ENCODE assay signal across 16 cellular contexts in the genomic region with DNA sequence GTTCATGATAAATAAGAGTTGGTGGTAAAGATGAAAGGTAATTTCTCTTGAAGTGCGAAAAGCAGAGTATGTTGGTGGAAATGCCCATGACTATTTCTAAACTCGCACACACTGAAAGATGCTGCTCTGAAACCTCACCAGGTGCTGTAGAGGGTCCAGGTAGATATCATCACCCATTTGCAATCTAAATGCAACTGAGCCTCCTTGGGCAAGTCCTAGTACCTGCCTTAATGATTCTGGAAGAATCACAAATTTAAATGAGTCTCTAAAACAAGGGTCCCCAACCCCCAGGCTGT. TPM values are rescaled to one million over a fixed set of nuclear protein-coding genes. Genes with fewer than 3 reads are reported as not detected.
A peak's percentile ranks its signal among the peaks of the same experiment; 100 is the strongest.
DNase-seq lines count a peak whose midpoint lies in the region; ATAC-seq and TF ChIP-seq lines count a peak whose summit lies in the region.
"Had no signal": no experiment of that assay in that cellular context is flagged by ENCODE, and none has a peak within 500 bp of the region (broad histone marks: within the 10 kb centered on the region; RNA-seq: fewer than 3 reads in every experiment).

No MANE protein-coding gene starts in this region.

- no peaks in the 10 kb centered on the region for H3K36me3 Mint-ChIP-seq in activated CD8-positive, alpha-beta memory T cell treated with anti-CD3 and anti-CD28 coated beads, Interleukin-2, amount 10 ng/mL, durations not matched to agents 7 days and 5 days

- peaks cover 43% of the 10 kb centered on the region for H3K27me3 Mint-ChIP-seq in activated CD8-positive, alpha-beta memory T cell treated with anti-CD3 and anti-CD28 coated beads, Interleukin-2, amount 10 ng/mL, durations not matched to agents 7 days and 5 days

- peaks cover 12% of the 10 kb centered on the region for H3K4me1 Mint-ChIP-seq in activated CD8-positive, alpha-beta memory T cell treated with anti-CD3 and anti-CD28 coated beads, Interleukin-2, amount 10 ng/mL, durations not matched to agents 7 days and 5 days

- TF ChIP-seq CTCF in neural cell (IDR thresholded peaks at IDR 0.05; ENCODE audit: poor library complexity, severe bottlenecking) (no peak), RWPE1 (conservative IDR thresholded peaks at IDR 0.05; ENCODE audit: low read depth) (no peak)

- no peak overlapping the region for H3K9ac ChIP-seq in neural cell (ENCODE audit: low read length)

- H3K4me2 ChIP-seq in neural cell (ENCODE audit: low read length): no peak overlapping the region

- no peak overlapping the region for H3K27ac Mint-ChIP-seq in activated CD8-positive, alpha-beta memory T cell treated with anti-CD3 and anti-CD28 coated beads, Interleukin-2, amount 10 ng/mL, durations not matched to agents 7 days and 5 days
- H3K27ac Mint-ChIP-seq: HFFc6 had no signal

- H3K9me3 Mint-ChIP-seq in activated CD8-positive, alpha-beta memory T cell treated with anti-CD3 and anti-CD28 coated beads, Interleukin-2, amount 10 ng/mL, durations not matched to agents 7 days and 5 days (ENCODE audit: low read depth): no peaks in the 10 kb centered on the region
- H3K9me3 Mint-ChIP-seq: HFFc6 had no signal

- no peaks in the 10 kb centered on the region for H3K9me3 ChIP-seq in neural cell (ENCODE audit: low read length)
- H3K9me3 ChIP-seq: gastroesophageal sphincter, prostate gland had no signal

- H3K4me3 ChIP-seq in neural cell (ENCODE audit: low read length): no peak overlapping the region
- H3K4me3 ChIP-seq: gastroesophageal sphincter, prostate gland had no signal

- H3K9me2 ChIP-seq in neural cell (ENCODE audit: insufficient read depth, low read length): no peaks in the 10 kb centered on the region

- H3K36me3 ChIP-seq in neural cell (ENCODE audit: insufficient read depth, low read length): no peaks in the 10 kb centered on the region
- H3K36me3 ChIP-seq: gastroesophageal sphincter, prostate gland had no signal

- no peaks in the 10 kb centered on the region for H4K20me1 ChIP-seq in neural cell (ENCODE audit: insufficient read depth)

- TF ChIP-seq RAD21 in neural cell (conservative IDR thresholded peaks at IDR 0.05): no peak

- no peak overlapping the region for H3K4me3 Mint-ChIP-seq in activated CD8-positive, alpha-beta memory T cell treated with anti-CD3 and anti-CD28 coated beads, Interleukin-2, amount 10 ng/mL, durations not matched to agents 7 days and 5 days
- H3K4me3 Mint-ChIP-seq: HFFc6 had no signal

- no peaks in the 10 kb centered on the region for H3K27me3 ChIP-seq in neural cell (ENCODE audit: insufficient read depth, low read depth, low read length)
- H3K27me3 ChIP-seq: gastroesophageal sphincter had no signal

- DNase-seq in RWPE1 (ENCODE audit: low spot score): no peak
- no peak for DNase-seq in activated CD8-positive, alpha-beta memory T cell treated with anti-CD3 and anti-CD28 coated beads, Interleukin-2, amount 10 ng/mL, durations not matched to agents 7 days and 5 days
- DNase-seq: activated CD4-positive, alpha-beta T cell treated with anti-CD3 and anti-CD28 coated beads for 1 hour; activated naive CD4-positive, alpha-beta T cell treated with Interleukin-2 at 50 U/mL for 16 hours; GDM1; HFFc6; NCI-H1092 treated with DMSO at 0.1 percent for 48 hours; stimulated activated naive CD4-positive, alpha-beta T cell; T-helper 2 cell had no signal

- CTCF ChIA-PET in RWPE1 (lab: Yijun Ruan, JAX): interaction anchor here (0.9 kb wide), 1 partner anchor 50 kb away, joined by 3 read pairs; no protein-coding TSS in a partner anchor
- CTCF ChIA-PET in activated CD8-positive, alpha-beta memory T cell treated with anti-CD3 and anti-CD28 coated beads, Interleukin-2, amount 10 ng/mL, durations not matched to agents 7 days and 5 days (lab: Charles Lee): no interaction called here

- H3K79me2 ChIP-seq in neural cell (replicated peaks; ENCODE audit: insufficient read depth, low read length): no peaks in the 10 kb centered on the region

- no peak for TF ChIP-seq EP300 in neural cell (conservative IDR thresholded peaks at IDR 0.05; ENCODE audit: poor library complexity, severe bottlenecking)

- no peaks in the 10 kb centered on the region for H3F3A ChIP-seq in neural cell (ENCODE audit: insufficient read depth, low read length, poor library complexity, severe bottlenecking)

- ATAC-seq in GM18870 (IDR thresholded peaks at IDR 0.05; ENCODE audit: unreplicated experiment) (peak; percentile 16), GM21447 (IDR thresholded peaks at IDR 0.05; ENCODE audit: unreplicated experiment) (peak; percentile 4), HG03064 (IDR thresholded peaks at IDR 0.05; ENCODE audit: low read depth, unreplicated experiment) (peak; percentile 19), HG03439 (IDR thresholded peaks at IDR 0.05; ENCODE audit: unreplicated experiment) (no peak)
- ATAC-seq in activated CD8-positive, alpha-beta memory T cell treated with anti-CD3 and anti-CD28 coated beads, Interleukin-2, amount 10 ng/mL, durations not matched to agents 7 days and 5 days: no peak

- POLR2A ChIA-PET in RWPE1 (lab: Yijun Ruan, JAX; ENCODE audit: low non-redundant PET): no interaction called here

- no peak overlapping the region for H2AFZ ChIP-seq in neural cell (ENCODE audit: low read depth, low read length)

- H3K27ac ChIP-seq in neural cell (ENCODE audit: low read length) (peak overlapping the region; percentile 43), RWPE1 (no peak overlapping the region)
- H3K27ac ChIP-seq: prostate gland had no signal

TF ChIP-seq in neural cell, 6 proteins besides CTCF, POLR2A, EP300 and RAD21:
- TF ChIP-seq REST (IDR thresholded peaks at IDR 0.05; ENCODE audit: borderline replicate concordance) (no peak), MXI1 (conservative IDR thresholded peaks at IDR 0.05; ENCODE audit: poor library complexity, severe bottlenecking) (no peak), EZH2 (IDR thresholded peaks at IDR 0.05; ENCODE audit: borderline replicate concordance, insufficient read depth, low read length, poor library complexity, severe bottlenecking) (no peak)

RNA-seq across cellular contexts. Expression of gene MMD, which starts 5.9 kb away (rescaled TPM):
- polyA plus RNA-seq in neural cell: 96.1 and 111 TPM in 2 replicates
- 92.8 and 94.7 TPM in 2 replicates for polyA minus RNA-seq in neural cell
- total RNA-seq in activated CD8-positive, alpha-beta memory T cell treated with anti-CD3 and anti-CD28 coated beads, Interleukin-2, amount 10 ng/mL, durations not matched to agents 7 days and 5 days: 10 to 100 TPM; 41.5 to 41.9 TPM

Comparison
In these comparisons a context has a peak if more than half of its experiments do, and no peak if none do; other contexts are left out.
1. ATAC-seq: peak in GM18870 (single experiment), GM21447 (single experiment) and HG03064 (single experiment); none in HG03439 (single experiment) and activated CD8-positive, alpha-beta memory T cell treated with anti-CD3 and anti-CD28 coated beads, Interleukin-2, amount 10 ng/mL, durations not matched to agents 7 days and 5 days (single experiment).